In genomic region chr1:242225770-242226573, GRCh38 we compare ENCODE assay signal across 14 cellular contexts.
DNase-seq lines count a peak whose midpoint lies in the region; ATAC-seq and TF ChIP-seq lines count a peak whose summit lies in the region.
"Had no signal": no experiment of that assay in that cellular context is flagged by ENCODE, and none has a peak within 500 bp of the region (broad histone marks: within the 10 kb centered on the region; RNA-seq: fewer than 3 reads in every experiment).

No MANE protein-coding gene starts in this region.

- H3K27ac ChIP-seq in mammary epithelial cell (ENCODE audit: insufficient read depth, low read depth, low read length): no peak overlapping the region
- H3K27ac ChIP-seq: BLaER1 had no signal

- H4K20me1 ChIP-seq in mammary epithelial cell (ENCODE audit: insufficient read depth, low read length): no peaks in the 10 kb centered on the region
- H4K20me1 ChIP-seq: BLaER1 had no signal

- ATAC-seq in GM18508 (IDR thresholded peaks at IDR 0.05; ENCODE audit: insufficient read depth, unreplicated experiment): peak; percentile 82
- ATAC-seq in GM21526 (IDR thresholded peaks at IDR 0.05; ENCODE audit: low FRiP score, unreplicated experiment): peak; percentile 77
- peak; percentile 72 for ATAC-seq in HG03354 (IDR thresholded peaks at IDR 0.05; ENCODE audit: poor library complexity, severe bottlenecking, unreplicated experiment)
- ATAC-seq in stimulated activated naive CD8-positive, alpha-beta T cell treated with anti-CD3 and anti-CD28 coated beads, Interleukin-15, Interleukin-2, amounts not matched to agents 100 U/mL and 50 U/mL, for 24 hours: no peak
- ATAC-seq in left cardiac atrium: no peak
- no peak for ATAC-seq in activated CD8-positive, alpha-beta T cell treated with anti-CD3 and anti-CD28 coated beads, Interleukin-2, amount 10 ng/mL, durations not matched to agents 7 days and 5 days
- ATAC-seq: Right ventricle myocardium inferior had no signal

- no peak overlapping the region for H3K9ac ChIP-seq in mammary epithelial cell (ENCODE audit: insufficient read depth, low read length)
- H3K9ac ChIP-seq: BLaER1 had no signal

- in situ Hi-C loops in mammary epithelial cell (cut with MboI; ENCODE audit: low sequenced_read_pairs in 2 of 2): no loop called here

- H3K36me3 ChIP-seq in mammary epithelial cell (ENCODE audit: insufficient read depth, low read length): no peaks in the 10 kb centered on the region
- H3K36me3 ChIP-seq in Caco-2 (ENCODE audit: control insufficient read depth, insufficient read depth, low read length): no peaks in the 10 kb centered on the region
- H3K36me3 ChIP-seq: BLaER1 had no signal

- no peaks in the 10 kb centered on the region for H3K4me1 Mint-ChIP-seq in Caco-2 (ENCODE audit: low read depth, unreplicated experiment)
- H3K4me1 Mint-ChIP-seq in activated CD8-positive, alpha-beta T cell treated with anti-CD3 and anti-CD28 coated beads, Interleukin-2, amount 10 ng/mL, durations not matched to agents 7 days and 5 days (ENCODE audit: low read depth): no peaks in the 10 kb centered on the region

- no peaks in the 10 kb centered on the region for H3K36me3 Mint-ChIP-seq in Caco-2 (ENCODE audit: insufficient read depth, unreplicated experiment)
- H3K36me3 Mint-ChIP-seq in activated CD8-positive, alpha-beta T cell treated with anti-CD3 and anti-CD28 coated beads, Interleukin-2, amount 10 ng/mL, durations not matched to agents 7 days and 5 days (ENCODE audit: low read depth): no peaks in the 10 kb centered on the region

- no peak overlapping the region for H3K27ac Mint-ChIP-seq in Caco-2 (ENCODE audit: unreplicated experiment)
- H3K27ac Mint-ChIP-seq in activated CD8-positive, alpha-beta T cell treated with anti-CD3 and anti-CD28 coated beads, Interleukin-2, amount 10 ng/mL, durations not matched to agents 7 days and 5 days: no peak overlapping the region
- H3K27ac Mint-ChIP-seq: stimulated activated naive CD8-positive, alpha-beta T cell treated with anti-CD3 and anti-CD28 coated beads, Interleukin-15, Interleukin-2, amounts not matched to agents 100 ng/mL and 50 ng/mL, for 24 hours had no signal

- no peaks in the 10 kb centered on the region for H3K4me1 ChIP-seq in mammary epithelial cell (ENCODE audit: insufficient read depth, low read length)
- no peaks in the 10 kb centered on the region for H3K4me1 ChIP-seq in Caco-2
- H3K4me1 ChIP-seq: BLaER1 had no signal

- no peaks in the 10 kb centered on the region for H3K27me3 ChIP-seq in mammary epithelial cell (ENCODE audit: insufficient read depth, low read length)
- no peaks in the 10 kb centered on the region for H3K27me3 ChIP-seq in Caco-2 (replicated peaks; ENCODE audit: control insufficient read depth, insufficient read depth, low read length)
- H3K27me3 ChIP-seq: BLaER1 had no signal

- no peak overlapping the region for H2AFZ ChIP-seq in mammary epithelial cell (ENCODE audit: low read depth, low read length)

- H3K27me3 Mint-ChIP-seq in Caco-2 (ENCODE audit: insufficient read depth, unreplicated experiment): no peaks in the 10 kb centered on the region
- no peaks in the 10 kb centered on the region for H3K27me3 Mint-ChIP-seq in activated CD8-positive, alpha-beta T cell treated with anti-CD3 and anti-CD28 coated beads, Interleukin-2, amount 10 ng/mL, durations not matched to agents 7 days and 5 days (ENCODE audit: low read depth)
- H3K27me3 Mint-ChIP-seq: stimulated activated naive CD8-positive, alpha-beta T cell treated with anti-CD3 and anti-CD28 coated beads, Interleukin-15, Interleukin-2, amounts not matched to agents 100 ng/mL and 50 ng/mL, for 24 hours had no signal

- H3K79me2 ChIP-seq in mammary epithelial cell (ENCODE audit: insufficient read depth, low read length): no peaks in the 10 kb centered on the region

- intact Hi-C loops in mammary epithelial cell (cut with micrococcal nuclease): no loop called here
- intact Hi-C loops in left cardiac atrium (cut with DNase I): no loop called here
- intact Hi-C loops in Caco-2 (cut with micrococcal nuclease; ENCODE audit: unreplicated experiment): no loop called here

- WGBS in mammary epithelial cell (ENCODE audit: low coverage, missing lambda C conversion rate): 94% methylated on average over 9 of the region's 9 CpGs

- TF ChIP-seq CTCF in mammary epithelial cell (conservative IDR thresholded peaks at IDR 0.05 in 1 of 2, IDR thresholded peaks at IDR 0.05 in 1 of 2; ENCODE audit: extremely low read depth in 1 of 2, insufficient read depth in 1 of 2, low read depth in 1 of 2, low read length in 2 of 2) (no peak), Caco-2 (IDR thresholded peaks at IDR 0.05; ENCODE audit: insufficient read depth in 1 of 2, low read depth in 1 of 2, low read length in 1 of 2, severe bottlenecking in 1 of 2, unreplicated experiment in 1 of 2) (no peak)

- H3K4me3 ChIP-seq in mammary epithelial cell (replicated peaks in 1 of 3; ENCODE audit: insufficient read depth in 1 of 3, low read depth in 2 of 3, low read length in 3 of 3): no peak overlapping the region
- no peak overlapping the region for H3K4me3 ChIP-seq in Caco-2 (ENCODE audit: low read depth, low read length)
- H3K4me3 ChIP-seq: BLaER1 had no signal

- DNase-seq in mammary epithelial cell (peak; percentile 42), left cardiac atrium (no peak), Caco-2 (no peak)
- DNase-seq in stimulated activated naive CD8-positive, alpha-beta T cell treated with anti-CD3 and anti-CD28 coated beads, Interleukin-15, Interleukin-2, amounts not matched to agents 100 U/mL and 50 U/mL, for 24 hours: no peak
- no peak for DNase-seq in activated CD8-positive, alpha-beta T cell treated with anti-CD3 and anti-CD28 coated beads, Interleukin-2, amount 10 ng/mL, durations not matched to agents 7 days and 5 days
- DNase-seq: GDM1, kidney, NCI-H226 had no signal

- dilution Hi-C loops in mammary epithelial cell (cut with HindIII; ENCODE audit: low sequenced_read_pairs): no loop called here

- no TSS peak for BruUV-seq in mammary epithelial cell (replicated peaks; lab: Mats Ljungman, UMichigan)
- BruUV-seq in Caco-2 (replicated peaks; lab: Mats Ljungman, UMichigan): no TSS peak

- no peak overlapping the region for H3K4me2 ChIP-seq in mammary epithelial cell (ENCODE audit: insufficient read depth, low read depth, low read length)
- H3K4me2 ChIP-seq: BLaER1 had no signal

- H3K9me3 Mint-ChIP-seq in Caco-2 (ENCODE audit: unreplicated experiment): peaks cover 18% of the 10 kb centered on the region
- no peaks in the 10 kb centered on the region for H3K9me3 Mint-ChIP-seq in activated CD8-positive, alpha-beta T cell treated with anti-CD3 and anti-CD28 coated beads, Interleukin-2, amount 10 ng/mL, durations not matched to agents 7 days and 5 days (ENCODE audit: insufficient read depth)
- H3K9me3 Mint-ChIP-seq: stimulated activated naive CD8-positive, alpha-beta T cell treated with anti-CD3 and anti-CD28 coated beads, Interleukin-15, Interleukin-2, amounts not matched to agents 100 ng/mL and 50 ng/mL, for 24 hours had no signal

- no peaks in the 10 kb centered on the region for H3K9me3 ChIP-seq in mammary epithelial cell (replicated peaks; ENCODE audit: insufficient read depth, low read length)
- H3K9me3 ChIP-seq in Caco-2: no peaks in the 10 kb centered on the region; the same call in 1 of the 2 replicates
- H3K9me3 ChIP-seq: BLaER1 had no signal

- no peak overlapping the region for H3K4me3 Mint-ChIP-seq in Caco-2 (ENCODE audit: unreplicated experiment)
- no peak overlapping the region for H3K4me3 Mint-ChIP-seq in activated CD8-positive, alpha-beta T cell treated with anti-CD3 and anti-CD28 coated beads, Interleukin-2, amount 10 ng/mL, durations not matched to agents 7 days and 5 days
- H3K4me3 Mint-ChIP-seq: stimulated activated naive CD8-positive, alpha-beta T cell treated with anti-CD3 and anti-CD28 coated beads, Interleukin-15, Interleukin-2, amounts not matched to agents 100 ng/mL and 50 ng/mL, for 24 hours had no signal

- POLR2A ChIA-PET in Caco-2 (lab: Charles Lee): no interaction called here
- POLR2A ChIA-PET in activated CD8-positive, alpha-beta T cell treated with anti-CD3 and anti-CD28 coated beads, Interleukin-2, amount 10 ng/mL, durations not matched to agents 7 days and 5 days (lab: Charles Lee): no interaction called here

- CTCF ChIA-PET in mammary epithelial cell (lab: Charles Lee; ENCODE audit: low non-redundant PET): no interaction called here
- CTCF ChIA-PET in Caco-2 (lab: Charles Lee): no interaction called here
- CTCF ChIA-PET in activated CD8-positive, alpha-beta T cell treated with anti-CD3 and anti-CD28 coated beads, Interleukin-2, amount 10 ng/mL, durations not matched to agents 7 days and 5 days (lab: Charles Lee): no interaction called here

Comparison
In these comparisons a context has a peak if more than half of its experiments do, and no peak if none do; other contexts are left out.
1. ATAC-seq: peak in GM18508 (single experiment), GM21526 (single experiment) and HG03354 (single experiment); none in stimulated activated naive CD8-positive, alpha-beta T cell treated with anti-CD3 and anti-CD28 coated beads, Interleukin-15, Interleukin-2, amounts not matched to agents 100 U/mL and 50 U/mL, for 24 hours (single experiment), left cardiac atrium (0 of 2) and activated CD8-positive, alpha-beta T cell treated with anti-CD3 and anti-CD28 coated beads, Interleukin-2, amount 10 ng/mL, durations not matched to agents 7 days and 5 days (single experiment).